ENCODE assay signal across 1 cellular context in the genomic region with DNA sequence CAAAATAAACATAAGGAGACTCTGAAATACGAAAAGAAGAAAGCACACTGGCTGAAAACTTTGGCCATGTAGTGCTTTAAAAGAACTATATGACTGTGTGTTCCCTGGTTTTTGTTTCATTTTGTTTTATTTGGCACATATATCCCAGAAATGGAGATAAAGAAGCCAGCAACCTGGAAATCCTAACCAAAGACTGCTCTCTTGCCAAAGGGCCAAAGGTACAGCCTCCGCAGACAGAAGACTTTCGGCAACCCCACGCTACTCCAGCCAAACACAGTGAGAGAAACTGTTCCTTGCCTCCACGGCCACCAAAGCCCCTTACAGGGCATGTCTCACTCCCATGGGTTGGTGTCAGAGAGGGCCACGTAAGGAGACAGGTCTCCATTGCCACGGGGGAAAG.
TF ChIP-seq lines count a peak whose summit lies in the region.

No MANE protein-coding gene starts in this region.

TF ChIP-seq in GM23338, 12 proteins besides CTCF, POLR2A, EP300 and RAD21 (continued from another document):
- TF ChIP-seq, protein P1, sequence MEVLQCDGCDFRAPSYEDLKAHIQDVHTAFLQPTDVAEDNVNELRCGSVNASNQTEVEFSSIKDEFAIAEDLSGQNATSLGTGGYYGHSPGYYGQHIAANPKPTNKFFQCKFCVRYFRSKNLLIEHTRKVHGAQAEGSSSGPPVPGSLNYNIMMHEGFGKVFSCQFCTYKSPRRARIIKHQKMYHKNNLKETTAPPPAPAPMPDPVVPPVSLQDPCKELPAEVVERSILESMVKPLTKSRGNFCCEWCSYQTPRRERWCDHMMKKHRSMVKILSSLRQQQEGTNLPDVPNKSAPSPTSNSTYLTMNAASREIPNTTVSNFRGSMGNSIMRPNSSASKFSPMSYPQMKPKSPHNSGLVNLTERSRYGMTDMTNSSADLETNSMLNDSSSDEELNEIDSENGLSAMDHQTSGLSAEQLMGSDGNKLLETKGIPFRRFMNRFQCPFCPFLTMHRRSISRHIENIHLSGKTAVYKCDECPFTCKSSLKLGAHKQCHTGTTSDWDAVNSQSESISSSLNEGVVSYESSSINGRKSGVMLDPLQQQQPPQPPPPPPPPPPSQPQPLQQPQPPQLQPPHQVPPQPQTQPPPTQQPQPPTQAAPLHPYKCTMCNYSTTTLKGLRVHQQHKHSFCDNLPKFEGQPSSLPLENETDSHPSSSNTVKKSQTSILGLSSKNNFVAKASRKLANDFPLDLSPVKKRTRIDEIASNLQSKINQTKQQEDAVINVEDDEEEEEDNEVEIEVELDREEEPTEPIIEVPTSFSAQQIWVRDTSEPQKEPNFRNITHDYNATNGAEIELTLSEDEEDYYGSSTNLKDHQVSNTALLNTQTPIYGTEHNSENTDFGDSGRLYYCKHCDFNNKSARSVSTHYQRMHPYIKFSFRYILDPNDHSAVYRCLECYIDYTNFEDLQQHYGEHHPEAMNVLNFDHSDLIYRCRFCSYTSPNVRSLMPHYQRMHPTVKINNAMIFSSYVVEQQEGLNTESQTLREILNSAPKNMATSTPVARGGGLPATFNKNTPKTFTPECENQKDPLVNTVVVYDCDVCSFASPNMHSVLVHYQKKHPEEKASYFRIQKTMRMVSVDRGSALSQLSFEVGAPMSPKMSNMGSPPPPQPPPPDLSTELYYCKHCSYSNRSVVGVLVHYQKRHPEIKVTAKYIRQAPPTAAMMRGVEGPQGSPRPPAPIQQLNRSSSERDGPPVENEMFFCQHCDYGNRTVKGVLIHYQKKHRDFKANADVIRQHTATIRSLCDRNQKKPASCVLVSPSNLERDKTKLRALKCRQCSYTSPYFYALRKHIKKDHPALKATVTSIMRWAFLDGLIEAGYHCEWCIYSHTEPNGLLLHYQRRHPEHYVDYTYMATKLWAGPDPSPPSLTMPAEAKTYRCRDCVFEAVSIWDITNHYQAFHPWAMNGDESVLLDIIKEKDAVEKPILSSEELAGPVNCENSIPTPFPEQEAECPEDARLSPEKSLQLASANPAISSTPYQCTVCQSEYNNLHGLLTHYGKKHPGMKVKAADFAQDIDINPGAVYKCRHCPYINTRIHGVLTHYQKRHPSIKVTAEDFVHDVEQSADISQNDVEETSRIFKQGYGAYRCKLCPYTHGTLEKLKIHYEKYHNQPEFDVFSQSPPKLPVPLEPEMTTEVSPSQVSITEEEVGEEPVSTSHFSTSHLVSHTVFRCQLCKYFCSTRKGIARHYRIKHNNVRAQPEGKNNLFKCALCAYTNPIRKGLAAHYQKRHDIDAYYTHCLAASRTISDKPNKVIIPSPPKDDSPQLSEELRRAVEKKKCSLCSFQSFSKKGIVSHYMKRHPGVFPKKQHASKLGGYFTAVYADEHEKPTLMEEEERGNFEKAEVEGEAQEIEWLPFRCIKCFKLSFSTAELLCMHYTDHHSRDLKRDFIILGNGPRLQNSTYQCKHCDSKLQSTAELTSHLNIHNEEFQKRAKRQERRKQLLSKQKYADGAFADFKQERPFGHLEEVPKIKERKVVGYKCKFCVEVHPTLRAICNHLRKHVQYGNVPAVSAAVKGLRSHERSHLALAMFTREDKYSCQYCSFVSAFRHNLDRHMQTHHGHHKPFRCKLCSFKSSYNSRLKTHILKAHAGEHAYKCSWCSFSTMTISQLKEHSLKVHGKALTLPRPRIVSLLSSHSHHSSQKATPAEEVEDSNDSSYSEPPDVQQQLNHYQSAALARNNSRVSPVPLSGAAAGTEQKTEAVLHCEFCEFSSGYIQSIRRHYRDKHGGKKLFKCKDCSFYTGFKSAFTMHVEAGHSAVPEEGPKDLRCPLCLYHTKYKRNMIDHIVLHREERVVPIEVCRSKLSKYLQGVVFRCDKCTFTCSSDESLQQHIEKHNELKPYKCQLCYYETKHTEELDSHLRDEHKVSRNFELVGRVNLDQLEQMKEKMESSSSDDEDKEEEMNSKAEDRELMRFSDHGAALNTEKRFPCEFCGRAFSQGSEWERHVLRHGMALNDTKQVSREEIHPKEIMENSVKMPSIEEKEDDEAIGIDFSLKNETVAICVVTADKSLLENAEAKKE (CRISPR knock-in tag; IDR thresholded peaks at IDR 0.05) = no peak
